In the genomic region with DNA sequence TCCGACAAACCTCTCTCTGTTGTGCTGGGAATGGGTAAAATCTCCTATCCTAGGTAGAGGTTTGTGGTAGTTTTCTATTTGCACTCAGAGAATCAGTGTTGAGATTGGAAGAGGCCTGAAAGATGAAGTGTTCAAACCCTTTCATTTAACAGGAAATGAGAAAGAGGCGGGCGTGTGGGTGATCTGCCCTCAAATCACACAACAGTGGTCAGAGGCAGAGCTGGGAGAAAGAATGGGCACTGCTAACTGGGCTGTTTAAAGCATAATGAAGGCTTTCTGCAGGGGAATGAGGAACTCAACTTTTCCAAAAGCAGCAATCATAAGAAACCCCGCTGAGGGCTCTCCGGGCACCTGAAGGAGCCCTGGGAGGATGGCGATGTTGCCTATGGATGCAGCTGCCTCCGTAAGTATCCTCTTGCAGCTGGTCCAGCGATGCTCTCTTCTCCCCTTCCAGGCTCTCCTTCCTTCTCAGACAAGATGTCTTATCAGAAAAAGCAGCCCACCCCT, we compare ENCODE assay signal across 7 cellular contexts. TPM values are rescaled to one million over a fixed set of nuclear protein-coding genes. Genes with fewer than 3 reads are reported as not detected.
DNase-seq lines count a peak whose midpoint lies in the region; ATAC-seq lines count a peak whose summit lies in the region.

No MANE protein-coding gene starts in this region.

- H3K27me3 ChIP-seq in NT2/D1 (ENCODE audit: insufficient read depth, insufficient read length) (peaks cover 70% of the 10 kb centered on the region), ectodermal cell (ENCODE audit: control insufficient read depth, insufficient read depth, low read length, poor library complexity, severe bottlenecking) (peaks cover 74% of the 10 kb centered on the region)

- DNase-seq in NT2/D1 (ENCODE audit: low read depth, low spot score) (no peak), NCI-H446 treated with DMSO at 0.1 percent for 48 hours (lab: John Stamatoyannopoulos, UW) (no peak)
- DNase-seq in stimulated activated CD8-positive, alpha-beta memory T cell treated with anti-CD3 and anti-CD28 coated beads, Interleukin-4, amount 100 ng/mL, for 24 hours (ENCODE audit: low read depth): peak; percentile 4
- DNase-seq in stimulated activated CD4-positive, alpha-beta T cell treated with anti-CD3 and anti-CD28 coated beads, Interleukin-4, amount 100 ng/mL, for 1 hour: no peak

- no peaks in the 10 kb centered on the region for H3K4me1 ChIP-seq in NT2/D1 (ENCODE audit: insufficient read depth, insufficient read length)
- H3K4me1 ChIP-seq in ectodermal cell (ENCODE audit: control insufficient read depth, insufficient read depth, low read length): peaks cover 3% of the 10 kb centered on the region

- H3K9me3 ChIP-seq in NT2/D1 (ENCODE audit: insufficient read depth, low read length) (peaks cover 8% of the 10 kb centered on the region; the same call in 1 of the 2 replicates), ectodermal cell (ENCODE audit: control insufficient read depth, low read length) (no peaks in the 10 kb centered on the region)

- no peak overlapping the region for H3K9ac ChIP-seq in NT2/D1 (ENCODE audit: insufficient read length, low read depth)

- 47 to 54% methylated on average over 8 of the region's 8 CpGs for WGBS in ectodermal cell, 2 experiments

- ATAC-seq in GM19397 (IDR thresholded peaks at IDR 0.05; ENCODE audit: unreplicated experiment): peak; percentile 39
- no peak for ATAC-seq in GM21737 (IDR thresholded peaks at IDR 0.05; ENCODE audit: unreplicated experiment)

- peak overlapping the region; percentile 29 for H3K4me3 ChIP-seq in NT2/D1 (ENCODE audit: insufficient read length, low read depth)
- peak overlapping the region; percentile 53 for H3K4me3 ChIP-seq in ectodermal cell (ENCODE audit: insufficient read depth, low read depth, low read length)

- H3K27ac ChIP-seq in ectodermal cell (ENCODE audit: insufficient read depth, low read depth, low read length, poor library complexity, severe bottlenecking): no peak overlapping the region

- H3K36me3 ChIP-seq in NT2/D1 (ENCODE audit: insufficient read depth, insufficient read length, low read length) (no peaks in the 10 kb centered on the region), ectodermal cell (ENCODE audit: control insufficient read depth, insufficient read depth, low read length) (no peaks in the 10 kb centered on the region)

RNA-seq across cellular contexts. Expression of a gene that starts 1.0 kb away (rescaled TPM):
- polyA plus RNA-seq in ectodermal cell (2013, experiment 1 of 4): not detected
- not detected for polyA plus RNA-seq in ectodermal cell (2013, experiment 2 of 4)
- not detected for polyA plus RNA-seq in ectodermal cell (2013, experiment 3 of 4)
- not detected for polyA plus RNA-seq in ectodermal cell (2013, experiment 4 of 4)

RNA-seq across cellular contexts. Expression of a gene that starts 43.1 kb away (rescaled TPM):
- polyA plus RNA-seq in ectodermal cell (2013, experiment 1 of 4): not detected
- polyA plus RNA-seq in ectodermal cell (2013, experiment 2 of 4): not detected
- not detected for polyA plus RNA-seq in ectodermal cell (2013, experiment 3 of 4)
- not detected for polyA plus RNA-seq in ectodermal cell (2013, experiment 4 of 4)

RNA-seq across cellular contexts. Expression of a gene that starts 52.2 kb away (rescaled TPM):
- not detected for polyA plus RNA-seq in ectodermal cell (2013, experiment 1 of 4)
- polyA plus RNA-seq in ectodermal cell (2013, experiment 2 of 4): not detected
- polyA plus RNA-seq in ectodermal cell (2013, experiment 3 of 4): not detected
- not detected for polyA plus RNA-seq in ectodermal cell (2013, experiment 4 of 4)

RNA-seq across cellular contexts. Expression of a gene that starts 57.3 kb away (rescaled TPM):
- polyA plus RNA-seq in ectodermal cell (2013, experiment 1 of 4): not detected
- polyA plus RNA-seq in ectodermal cell (2013, experiment 2 of 4): not detected
- polyA plus RNA-seq in ectodermal cell (2013, experiment 3 of 4): not detected
- polyA plus RNA-seq in ectodermal cell (2013, experiment 4 of 4): not detected
